Comparison of ENCODE assay signal across 14 cellular contexts in the genomic region with DNA sequence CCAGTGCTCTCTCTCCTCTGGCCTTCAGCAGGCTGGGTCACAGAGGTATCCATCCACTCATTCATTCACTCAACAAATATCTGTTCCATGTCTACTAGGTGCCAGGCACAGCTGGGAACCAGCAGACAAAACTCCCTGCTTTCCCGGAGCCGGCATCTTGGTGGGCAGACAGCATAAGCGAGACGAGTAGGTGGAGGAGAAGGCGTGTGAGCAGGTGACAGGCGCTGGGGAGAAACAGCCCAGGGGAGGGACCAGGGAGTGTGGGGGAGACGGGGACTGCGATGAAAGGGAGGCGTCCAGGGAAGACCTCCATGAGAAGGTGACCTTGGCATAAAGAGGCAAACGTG. TPM values are rescaled to one million over a fixed set of nuclear protein-coding genes. Genes with fewer than 3 reads are reported as not detected.
DNase-seq lines count a peak whose midpoint lies in the region; ATAC-seq and TF ChIP-seq lines count a peak whose summit lies in the region.
"Had no signal": no experiment of that assay in that cellular context is flagged by ENCODE, and none has a peak within 500 bp of the region (broad histone marks: within the 10 kb centered on the region; RNA-seq: fewer than 3 reads in every experiment).

No MANE protein-coding gene starts in this region.

- H3K27ac Mint-ChIP-seq in activated CD8-positive, alpha-beta memory T cell treated with anti-CD3 and anti-CD28 coated beads, Interleukin-2, amount 10 ng/mL, durations not matched to agents 7 days and 5 days: peak overlapping the region; percentile 72
- peak overlapping the region in 1 of 5 experiments; percentile 8 for H3K27ac Mint-ChIP-seq in brain

- H3K4me1 ChIP-seq in MM.1S (ENCODE audit: low read length) (no peaks in the 10 kb centered on the region), osteoblast (ENCODE audit: insufficient read depth, low read length) (peaks cover 9% of the 10 kb centered on the region)
- H3K4me1 ChIP-seq: prostate gland had no signal

- no peaks in the 10 kb centered on the region for H3K9me3 Mint-ChIP-seq in activated CD8-positive, alpha-beta memory T cell treated with anti-CD3 and anti-CD28 coated beads, Interleukin-2, amount 10 ng/mL, durations not matched to agents 7 days and 5 days (ENCODE audit: low read depth)
- H3K9me3 Mint-ChIP-seq in brain: no peaks in the 10 kb centered on the region
- H3K9me3 Mint-ChIP-seq: activated naive CD4-positive, alpha-beta T cell treated with anti-CD3 and anti-CD28 coated beads for 36 hours had no signal

- H3K4me3 Mint-ChIP-seq in activated CD8-positive, alpha-beta memory T cell treated with anti-CD3 and anti-CD28 coated beads, Interleukin-2, amount 10 ng/mL, durations not matched to agents 7 days and 5 days: no peak overlapping the region
- peak overlapping the region in 4 of 5 experiments; percentile 17 to 72 (median 60) for H3K4me3 Mint-ChIP-seq in brain
- H3K4me3 Mint-ChIP-seq: activated naive CD4-positive, alpha-beta T cell treated with anti-CD3 and anti-CD28 coated beads for 36 hours had no signal

- H3K79me2 ChIP-seq in MM.1S (ENCODE audit: low read length) (peaks cover 88% of the 10 kb centered on the region), osteoblast (ENCODE audit: insufficient read depth, low read length) (no peaks in the 10 kb centered on the region)

- no peak overlapping the region for H3K4me3 ChIP-seq in MM.1S (ENCODE audit: low read length)
- H3K4me3 ChIP-seq in osteoblast (ENCODE audit: insufficient read depth, low read length): no peak overlapping the region
- H3K4me3 ChIP-seq: cardiac muscle cell, prostate gland, upper lobe of right lung had no signal

- H2AFZ ChIP-seq in MM.1S (ENCODE audit: low read length): no peak overlapping the region
- H2AFZ ChIP-seq in osteoblast (ENCODE audit: low read length): no peak overlapping the region

- H3K36me3 Mint-ChIP-seq in activated CD8-positive, alpha-beta memory T cell treated with anti-CD3 and anti-CD28 coated beads, Interleukin-2, amount 10 ng/mL, durations not matched to agents 7 days and 5 days: peaks cover 45% of the 10 kb centered on the region
- H3K36me3 Mint-ChIP-seq in brain: no peaks in the 10 kb centered on the region

- H3K4me2 ChIP-seq in MM.1S (ENCODE audit: low read depth, low read length) (no peak overlapping the region), osteoblast (ENCODE audit: insufficient read depth, low read length) (no peak overlapping the region)

- H3K36me3 ChIP-seq in MM.1S (replicated peaks; ENCODE audit: insufficient read depth, low read length) (0 out of 2 replicates have a peak, but pooled peaks cover 5% of the 10 kb centered on the region), osteoblast (ENCODE audit: insufficient read depth, low read length) (no peaks in the 10 kb centered on the region)
- H3K36me3 ChIP-seq: cardiac muscle cell, prostate gland, upper lobe of right lung had no signal

- H3K9me3 ChIP-seq in MM.1S (replicated peaks; ENCODE audit: insufficient read depth, low read length) (no peaks in the 10 kb centered on the region), osteoblast (ENCODE audit: low read depth, low read length) (no peaks in the 10 kb centered on the region)
- H3K9me3 ChIP-seq: prostate gland, upper lobe of right lung had no signal

- H3K9me2 ChIP-seq in MM.1S (replicated peaks; ENCODE audit: insufficient read depth, low read length): no peaks in the 10 kb centered on the region

- H3K4me1 Mint-ChIP-seq in activated CD8-positive, alpha-beta memory T cell treated with anti-CD3 and anti-CD28 coated beads, Interleukin-2, amount 10 ng/mL, durations not matched to agents 7 days and 5 days: peaks cover 81% of the 10 kb centered on the region
- H3K4me1 Mint-ChIP-seq in brain: peaks cover 19% of the 10 kb centered on the region

- DNase-seq in activated CD8-positive, alpha-beta memory T cell treated with anti-CD3 and anti-CD28 coated beads, Interleukin-2, amount 10 ng/mL, durations not matched to agents 7 days and 5 days: no peak
- DNase-seq in activated CD8-positive, alpha-beta memory T cell treated with anti-CD3 and anti-CD28 coated beads, Interleukin-2, amount 50 U/mL, for 4 hours: no peak
- no peak for DNase-seq in MM.1S
- DNase-seq in osteoblast (ENCODE audit: insufficient read length, low spot score, missing footprints): peak; percentile 26
- no peak for DNase-seq in stimulated activated CD4-positive, alpha-beta T cell treated with anti-CD3 and anti-CD28 coated beads, Interleukin-15, amount 100 ng/mL, for 24 hours
- DNase-seq: NCI-H1105, SIG-M5, upper lobe of right lung had no signal

- no peak for ATAC-seq in activated CD8-positive, alpha-beta memory T cell treated with anti-CD3 and anti-CD28 coated beads, Interleukin-2, amount 10 ng/mL, durations not matched to agents 7 days and 5 days
- ATAC-seq in GM19455 (IDR thresholded peaks at IDR 0.05; ENCODE audit: unreplicated experiment) (no peak), HG03439 (IDR thresholded peaks at IDR 0.05; ENCODE audit: unreplicated experiment) (no peak)

- H3F3A ChIP-seq in MM.1S (ENCODE audit: insufficient read depth, low read length): no peaks in the 10 kb centered on the region

- H3K27me3 ChIP-seq in MM.1S (replicated peaks; ENCODE audit: insufficient read depth, low read length) (no peaks in the 10 kb centered on the region), osteoblast (ENCODE audit: insufficient read depth, low read length) (no peaks in the 10 kb centered on the region)
- H3K27me3 ChIP-seq: upper lobe of right lung had no signal

- H3K27me3 Mint-ChIP-seq in activated CD8-positive, alpha-beta memory T cell treated with anti-CD3 and anti-CD28 coated beads, Interleukin-2, amount 10 ng/mL, durations not matched to agents 7 days and 5 days: no peaks in the 10 kb centered on the region
- peaks cover 3% of the 10 kb centered on the region for H3K27me3 Mint-ChIP-seq in brain

- H4K20me1 ChIP-seq in MM.1S (ENCODE audit: insufficient read depth, low read length): peaks cover 13% of the 10 kb centered on the region
- H4K20me1 ChIP-seq in osteoblast (ENCODE audit: insufficient read depth, low read length): peaks cover 10% of the 10 kb centered on the region

- TF ChIP-seq CTCF in MM.1S (IDR thresholded peaks at IDR 0.05; ENCODE audit: low read length) (0 out of 2 replicates have a peak, but pooled peaks have one; percentile 3), brain (conservative IDR thresholded peaks at IDR 0.05) (no peak), osteoblast (IDR thresholded peaks at IDR 0.05; ENCODE audit: extremely low read depth, low read depth, low read length) (no peak)

- H3K27ac ChIP-seq in MM.1S (ENCODE audit: low read length): no peak overlapping the region
- H3K27ac ChIP-seq in osteoblast (ENCODE audit: low read depth, low read length): no peak overlapping the region
- H3K27ac ChIP-seq: cardiac muscle cell, prostate gland, upper lobe of right lung had no signal

- H3K9ac ChIP-seq in MM.1S (ENCODE audit: low read length): no peak overlapping the region

- CTCF ChIA-PET in activated CD8-positive, alpha-beta memory T cell treated with anti-CD3 and anti-CD28 coated beads, Interleukin-2, amount 10 ng/mL, durations not matched to agents 7 days and 5 days (lab: Charles Lee): interaction anchor here (1.0 to 2.0 kb wide), 2 partner anchors 8 to 41 kb away, joined by 3 to 6 read pairs; no protein-coding TSS in a partner anchor

RNA-seq across cellular contexts. Expression of a gene that starts 11.0 kb away (rescaled TPM):
- 100 to 1,000 TPM; 248 to 368 TPM for total RNA-seq in activated CD8-positive, alpha-beta memory T cell treated with anti-CD3 and anti-CD28 coated beads, Interleukin-2, amount 10 ng/mL, durations not matched to agents 7 days and 5 days
- polyA plus RNA-seq in brain (ENCODE audit: insufficient read depth, low read depth, low replicate concordance): 91.0 TPM
- 5.0 and 5.8 TPM in 2 replicates for total RNA-seq in osteoblast

RNA-seq across cellular contexts. Expression of a gene that starts 42.5 kb away (rescaled TPM):
- total RNA-seq in activated CD8-positive, alpha-beta memory T cell treated with anti-CD3 and anti-CD28 coated beads, Interleukin-2, amount 10 ng/mL, durations not matched to agents 7 days and 5 days: 10 to 100 TPM; 15.4 to 20.3 TPM
- polyA plus RNA-seq in brain (ENCODE audit: insufficient read depth, low read depth, low replicate concordance): 10.4 TPM
- total RNA-seq in osteoblast: 6.5 and 8.0 TPM in 2 replicates

Comparison
In these comparisons a context has a peak if more than half of its experiments do, and no peak if none do; other contexts are left out.
1. RNA of a gene that starts 11.0 kb away (total RNA-seq): 248 to 368 TPM in activated CD8-positive, alpha-beta memory T cell treated with anti-CD3 and anti-CD28 coated beads, Interleukin-2, amount 10 ng/mL, durations not matched to agents 7 days and 5 days; 5.0 to 5.8 TPM in osteoblast; every median in the first group is over 10 times any median in the second.